ENCODE assay signal across 15 cellular contexts in the genomic region with DNA sequence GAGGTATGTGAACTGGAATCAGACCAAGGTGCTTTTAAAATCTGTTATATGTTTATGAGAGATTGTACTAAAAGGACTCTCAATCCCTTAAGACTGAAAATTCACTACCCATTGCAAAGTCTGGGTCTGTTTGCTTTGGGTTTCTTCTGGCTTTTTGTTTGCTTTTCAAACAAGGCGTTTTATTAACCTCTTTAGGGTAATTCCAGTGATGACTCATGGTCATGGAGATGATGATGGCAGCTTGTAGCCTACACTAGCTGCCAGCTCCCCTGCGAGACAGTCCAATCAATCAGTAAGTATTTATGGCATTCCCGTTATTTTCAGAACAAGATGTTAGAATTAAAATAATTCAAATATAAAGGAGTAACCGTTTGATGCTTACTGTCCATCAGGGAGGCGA.
"Had no signal": no experiment of that assay in that cellular context is flagged by ENCODE, and none has a peak within 500 bp of the region (broad histone marks: within the 10 kb centered on the region; RNA-seq: fewer than 3 reads in every experiment).

No MANE protein-coding gene starts in this region.

- H3K4me1 Mint-ChIP-seq: activated naive CD4-positive, alpha-beta T cell treated with anti-CD3 and anti-CD28 coated beads, Interleukin-2, amount 10 ng/mL, durations not matched to agents 7 days and 5 days; endodermal cell; naive thymus-derived CD4-positive, alpha-beta T cell had no signal

- ATAC-seq: left cardiac atrium; naive thymus-derived CD4-positive, alpha-beta T cell had no signal

- H3K4me1 ChIP-seq: right atrium auricular region, tibial nerve, vagina had no signal

- H3K9me3 ChIP-seq: right atrium auricular region, tibial nerve, vagina had no signal

- H3K27ac ChIP-seq: right atrium auricular region, tibial nerve, vagina, WERI-Rb-1 had no signal

- H3K36me3 ChIP-seq: right atrium auricular region, tibial nerve, vagina, WERI-Rb-1 had no signal

- DNase-seq: activated CD4-positive, alpha-beta T cell treated with anti-CD3 and anti-CD28 coated beads for 48 hours; activated CD8-positive, alpha-beta memory T cell treated with anti-CD3 and anti-CD28 coated beads for 24 hours; activated naive CD4-positive, alpha-beta T cell treated with anti-CD3 and anti-CD28 coated beads, Interleukin-2, amount 10 ng/mL, durations not matched to agents 7 days and 5 days; endodermal cell; erythroblast; hypothalamus; left cardiac atrium; naive thymus-derived CD4-positive, alpha-beta T cell; WERI-Rb-1 had no signal

- H3K36me3 Mint-ChIP-seq: activated naive CD4-positive, alpha-beta T cell treated with anti-CD3 and anti-CD28 coated beads, Interleukin-2, amount 10 ng/mL, durations not matched to agents 7 days and 5 days; naive thymus-derived CD4-positive, alpha-beta T cell had no signal

- H3K27ac Mint-ChIP-seq: activated naive CD4-positive, alpha-beta T cell treated with anti-CD3 and anti-CD28 coated beads, Interleukin-2, amount 10 ng/mL, durations not matched to agents 7 days and 5 days; dendritic cell treated with granulocyte-macrophage colony-stimulating factor and Interleukin-4, amounts not matched to agents 40 ng/mL and 50 ng/mL, for 4 days; endodermal cell; naive thymus-derived CD4-positive, alpha-beta T cell had no signal

- H3K9me3 Mint-ChIP-seq: activated naive CD4-positive, alpha-beta T cell treated with anti-CD3 and anti-CD28 coated beads, Interleukin-2, amount 10 ng/mL, durations not matched to agents 7 days and 5 days; dendritic cell treated with granulocyte-macrophage colony-stimulating factor and Interleukin-4, amounts not matched to agents 40 ng/mL and 50 ng/mL, for 4 days; naive thymus-derived CD4-positive, alpha-beta T cell had no signal

- H3K4me2 ChIP-seq: smooth muscle cell had no signal

- H3K27me3 Mint-ChIP-seq: activated naive CD4-positive, alpha-beta T cell treated with anti-CD3 and anti-CD28 coated beads, Interleukin-2, amount 10 ng/mL, durations not matched to agents 7 days and 5 days; dendritic cell treated with granulocyte-macrophage colony-stimulating factor and Interleukin-4, amounts not matched to agents 40 ng/mL and 50 ng/mL, for 4 days; naive thymus-derived CD4-positive, alpha-beta T cell had no signal

- H3K27me3 ChIP-seq: right atrium auricular region, tibial nerve, vagina had no signal

- H3K4me3 Mint-ChIP-seq: activated naive CD4-positive, alpha-beta T cell treated with anti-CD3 and anti-CD28 coated beads, Interleukin-2, amount 10 ng/mL, durations not matched to agents 7 days and 5 days; dendritic cell treated with granulocyte-macrophage colony-stimulating factor and Interleukin-4, amounts not matched to agents 40 ng/mL and 50 ng/mL, for 4 days; endodermal cell; naive thymus-derived CD4-positive, alpha-beta T cell had no signal

- H3K4me3 ChIP-seq: lung, right atrium auricular region, smooth muscle cell, tibial nerve, vagina had no signal
